Comparison of ENCODE assay signal across 7 cellular contexts in the genomic region with DNA sequence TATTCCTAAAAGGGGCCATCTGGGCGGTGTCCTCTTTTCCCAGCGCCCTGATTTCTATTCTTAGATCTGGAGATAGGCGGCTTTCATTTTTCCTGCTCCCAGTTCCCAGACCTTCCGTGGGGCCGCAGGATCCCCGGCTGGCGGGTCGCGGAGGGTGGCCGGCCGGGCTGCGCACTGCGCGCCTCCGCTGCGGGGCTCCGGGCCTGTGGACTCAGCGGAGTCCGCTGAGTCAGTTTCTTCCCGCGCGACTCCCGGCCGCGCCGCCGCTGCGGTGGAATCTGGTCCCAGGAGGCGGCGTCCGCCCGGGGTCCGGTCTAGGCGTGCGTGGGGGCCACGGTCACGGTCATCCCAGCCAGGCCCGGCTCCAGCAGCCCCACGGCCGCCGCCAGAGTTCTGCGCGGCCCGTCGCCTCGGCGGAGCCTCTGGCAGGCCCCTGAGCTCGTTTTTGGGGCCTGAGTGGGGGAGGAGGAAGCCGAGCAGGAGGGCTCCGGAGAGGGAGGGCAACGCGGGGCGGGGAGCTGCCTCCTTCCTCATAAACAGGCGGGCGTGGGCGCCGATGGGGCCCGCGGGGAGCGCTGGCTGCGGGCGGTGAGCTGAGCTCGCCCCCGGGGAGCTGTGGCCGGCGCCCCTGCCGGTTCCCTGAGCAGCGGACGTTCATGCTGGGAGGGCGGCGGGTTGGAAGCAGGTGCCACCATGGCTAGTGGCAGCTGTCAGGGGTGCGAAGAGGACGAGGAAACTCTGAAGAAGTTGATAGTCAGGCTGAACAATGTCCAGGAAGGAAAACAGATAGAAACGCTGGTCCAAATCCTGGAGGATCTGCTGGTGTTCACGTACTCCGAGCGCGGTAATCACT. TPM values are rescaled to one million over a fixed set of nuclear protein-coding genes. Genes with fewer than 3 reads are reported as not detected.
DNase-seq lines count a peak whose midpoint lies in the region; ATAC-seq and TF ChIP-seq lines count a peak whose summit lies in the region.

A gene (plus strand): TSS at position 559 of the 853 bp plus-strand sequence. CDS start 135 bp downstream, at position 694.

- 1% methylated on average over 77 to 78 of the region's 78 CpGs for WGBS in esophagus, 2 donors

- H3K36me3 ChIP-seq in esophagus (ENCODE audit: control insufficient read depth in 2 of 2, insufficient read depth in 2 of 2, low read length in 1 of 2) (no peaks in the 10 kb centered on the region), mucosa of rectum (ENCODE audit: control insufficient read depth in 2 of 2, insufficient read depth in 2 of 2, low read length in 2 of 2) (no peaks in the 10 kb centered on the region), stomach smooth muscle (ENCODE audit: control insufficient read depth in 2 of 2, insufficient read depth in 2 of 2, low read length in 2 of 2) (no peaks in the 10 kb centered on the region)

- H3K27ac ChIP-seq in esophagus (ENCODE audit: low read depth in 2 of 2, low read length in 1 of 2) (peak within 1 kb of the TSS; percentile 94 to 95), mucosa of rectum (ENCODE audit: low read depth in 2 of 2, low read length in 2 of 2) (peak within 1 kb of the TSS; percentile 87 to 88), stomach smooth muscle (ENCODE audit: low read length) (peak within 1 kb of the TSS; percentile 86)

- H3K9ac ChIP-seq in mucosa of rectum (ENCODE audit: low read depth in 1 of 2, low read length in 2 of 2) (peak within 1 kb of the TSS; percentile 54 to 75), stomach smooth muscle (ENCODE audit: low read length in 2 of 2) (peak within 1 kb of the TSS; percentile 78 to 92)

- H3K4me3 ChIP-seq in esophagus (ENCODE audit: low read depth in 1 of 2, low read length in 2 of 2): peak within 1 kb of the TSS; percentile 79 to 94
- H3K4me3 ChIP-seq in mucosa of rectum (ENCODE audit: low read length in 2 of 2): peak within 1 kb of the TSS; percentile 66 to 75
- H3K4me3 ChIP-seq in stomach smooth muscle (ENCODE audit: low read length in 2 of 2): peak within 1 kb of the TSS; percentile 63 to 86

- H3K27me3 ChIP-seq in esophagus (ENCODE audit: control insufficient read depth in 1 of 2, insufficient read depth in 2 of 2, low read length in 2 of 2): no peaks in the 10 kb centered on the region
- no peaks in the 10 kb centered on the region for H3K27me3 ChIP-seq in mucosa of rectum (ENCODE audit: control insufficient read depth in 2 of 2, insufficient read depth in 2 of 2, low read length in 2 of 2)
- H3K27me3 ChIP-seq in stomach smooth muscle (ENCODE audit: control insufficient read depth in 1 of 2, insufficient read depth in 2 of 2, low read length in 2 of 2): no peaks in the 10 kb centered on the region

- H3K9me3 ChIP-seq in esophagus (ENCODE audit: control insufficient read depth in 2 of 2, insufficient read depth in 1 of 2, low read depth in 1 of 2, low read length in 1 of 2) (no peaks in the 10 kb centered on the region), mucosa of rectum (ENCODE audit: control insufficient read depth in 2 of 2, low read length in 2 of 2) (no peaks in the 10 kb centered on the region), stomach smooth muscle (ENCODE audit: control insufficient read depth in 2 of 2, low read length in 2 of 2) (no peaks in the 10 kb centered on the region)

- peak; percentile 67 for DNase-seq in NCI-H2171 treated with DMSO at 0.1 percent for 48 hours (lab: John Stamatoyannopoulos, UW)
- DNase-seq in activated T-cell treated with anti-CD3 and anti-CD28 coated beads for 1 hour (ENCODE audit: low read depth): peak; percentile 3

- no peaks in the 10 kb centered on the region for H3K4me1 ChIP-seq in esophagus (ENCODE audit: control insufficient read depth in 2 of 2, insufficient read depth in 2 of 2, low read length in 1 of 2)
- H3K4me1 ChIP-seq in mucosa of rectum (ENCODE audit: control insufficient read depth in 2 of 2, insufficient read depth in 2 of 2, low read length in 2 of 2): no peaks in the 10 kb centered on the region
- no peaks in the 10 kb centered on the region for H3K4me1 ChIP-seq in stomach smooth muscle (ENCODE audit: control insufficient read depth, insufficient read depth, low read length)

- TF ChIP-seq POLR2A in GM18505 (IDR thresholded peaks at IDR 0.05; ENCODE audit: borderline replicate concordance, extremely low read depth, insufficient read depth, insufficient read length): peak; percentile 68

- ATAC-seq in GM18505 (IDR thresholded peaks at IDR 0.05; ENCODE audit: unreplicated experiment) (peak; percentile 48), HG02610 (IDR thresholded peaks at IDR 0.05; ENCODE audit: unreplicated experiment) (peak; percentile 59)

RNA-seq across cellular contexts. Expression of the gene that starts here (rescaled TPM):
- polyA plus RNA-seq in esophagus: 1 to 10 TPM; 5.8 to 6.6 TPM

Comparison
In these comparisons a context has a peak if more than half of its experiments do, and no peak if none do; other contexts are left out.
1. Peak in every context shown above with its lines: DNase-seq, ATAC-seq, H3K4me3 ChIP-seq and H3K27ac ChIP-seq.